Comparison of ENCODE assay signal across 9 cellular contexts in the genomic region with DNA sequence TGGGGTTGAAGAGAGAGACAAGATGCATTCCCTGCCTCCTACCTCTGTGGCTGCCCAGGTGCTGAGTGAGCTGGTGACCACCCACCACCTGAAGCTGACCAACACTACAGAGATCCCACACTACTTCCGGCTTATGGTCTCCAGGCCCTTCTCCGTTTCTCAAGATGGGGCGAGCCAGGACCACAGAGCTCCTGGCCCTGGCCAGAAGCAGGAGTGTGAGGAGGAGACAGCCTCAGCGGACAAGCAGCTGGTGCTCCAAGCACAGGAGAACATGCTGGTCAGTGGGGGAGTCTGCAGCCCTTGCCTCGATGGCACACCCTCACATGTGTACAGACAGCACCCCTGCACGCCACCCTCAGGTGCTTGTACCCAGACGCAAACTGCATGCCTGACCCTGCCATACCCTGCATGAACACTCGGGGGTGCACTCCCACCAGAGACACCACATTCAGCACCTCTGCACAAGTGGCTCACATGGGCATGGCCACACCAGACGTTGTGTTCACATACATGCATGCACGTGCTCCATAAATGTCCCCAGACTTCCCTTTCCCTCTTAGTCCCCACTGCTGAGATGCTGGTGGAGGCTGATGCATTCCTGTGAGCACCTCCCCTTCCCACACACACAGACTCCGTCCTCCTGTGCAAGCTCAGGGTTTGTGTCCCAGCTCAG. TPM values are rescaled to one million over a fixed set of nuclear protein-coding genes. Genes with fewer than 3 reads are reported as not detected.
DNase-seq lines count a peak whose midpoint lies in the region; ATAC-seq lines count a peak whose summit lies in the region.
"Had no signal": no experiment of that assay in that cellular context is flagged by ENCODE, and none has a peak within 500 bp of the region (broad histone marks: within the 10 kb centered on the region; RNA-seq: fewer than 3 reads in every experiment).

No MANE protein-coding gene starts in this region.

- peak overlapping the region; percentile 44 for H3K27ac Mint-ChIP-seq in activated naive CD8-positive, alpha-beta T cell treated with anti-CD3 and anti-CD28 coated beads, Interleukin-2, amount 50 U/mL, for 24 hours
- H3K27ac Mint-ChIP-seq: activated naive CD8-positive, alpha-beta T cell had no signal

- no peak overlapping the region for H3K4me3 Mint-ChIP-seq in activated naive CD8-positive, alpha-beta T cell treated with anti-CD3 and anti-CD28 coated beads, Interleukin-2, amount 50 U/mL, for 24 hours
- H3K4me3 Mint-ChIP-seq: activated naive CD8-positive, alpha-beta T cell had no signal

- H3K9me3 ChIP-seq in right cardiac atrium (ENCODE audit: control insufficient read depth, low read length), result no peaks in the 10 kb centered on the region

- peaks cover 14% of the 10 kb centered on the region for H3K4me1 Mint-ChIP-seq in activated naive CD8-positive, alpha-beta T cell treated with anti-CD3 and anti-CD28 coated beads, Interleukin-2, amount 50 U/mL, for 24 hours

- peak; percentile 35 for DNase-seq in COLO668 (lab: John Stamatoyannopoulos, UW; ENCODE audit: unreplicated experiment)
- DNase-seq in SKM-1 treated with dmso at 0.1 percent for 144 hours (lab: John Stamatoyannopoulos, UW; ENCODE audit: unreplicated experiment), result peak; percentile 70
- DNase-seq in activated naive CD8-positive, alpha-beta T cell treated with anti-CD3 and anti-CD28 coated beads, Interleukin-2, amount 50 U/mL, for 24 hours, result peak; percentile 80
- DNase-seq in right cardiac atrium, result peak; percentile 58 to 81 (median 79)
- DNase-seq in stimulated activated CD4-positive, alpha-beta T cell treated with anti-CD3 and anti-CD28 coated beads, Interleukin-12 subunit alpha, Interleukin-12 subunit beta, amount 100 ng/mL, for 4 hours, result peak; percentile 69
- no peak for DNase-seq in NCI-H1436 treated with DMSO at 0.1 percent for 48 hours (lab: John Stamatoyannopoulos, UW)

- intact Hi-C loops in right cardiac atrium (cut with DNase I), result loop anchor here in 3 of 4 donors (5.0 to 10.0 kb wide), 3 partner anchors 357 to 367 kb away; no protein-coding TSS in a partner anchor

- no peaks in the 10 kb centered on the region for H3K27me3 ChIP-seq in right cardiac atrium (ENCODE audit: control insufficient read depth, insufficient read depth)

- H3K4me1 ChIP-seq in right cardiac atrium (ENCODE audit: control insufficient read depth, insufficient read depth, low read length), result no peaks in the 10 kb centered on the region

- H3K27ac ChIP-seq in right cardiac atrium (ENCODE audit: low read length), result no peak overlapping the region

- H3K27me3 Mint-ChIP-seq in activated naive CD8-positive, alpha-beta T cell treated with anti-CD3 and anti-CD28 coated beads, Interleukin-2, amount 50 U/mL, for 24 hours, result no peaks in the 10 kb centered on the region
- H3K27me3 Mint-ChIP-seq: activated naive CD8-positive, alpha-beta T cell had no signal

- peaks cover 3% of the 10 kb centered on the region for H3K36me3 Mint-ChIP-seq in activated naive CD8-positive, alpha-beta T cell treated with anti-CD3 and anti-CD28 coated beads, Interleukin-2, amount 50 U/mL, for 24 hours (ENCODE audit: low read depth)
- H3K36me3 Mint-ChIP-seq: activated naive CD8-positive, alpha-beta T cell had no signal

- H3K4me3 ChIP-seq in right cardiac atrium (ENCODE audit: low read length), result no peak overlapping the region

- H3K9me3 Mint-ChIP-seq in activated naive CD8-positive, alpha-beta T cell treated with anti-CD3 and anti-CD28 coated beads, Interleukin-2, amount 50 U/mL, for 24 hours, result no peaks in the 10 kb centered on the region

- WGBS in right cardiac atrium, result 58% methylated on average over 11 of the region's 11 CpGs

- peak; percentile 57 for ATAC-seq in GM19324 (IDR thresholded peaks at IDR 0.05; ENCODE audit: low FRiP score, unreplicated experiment)
- peak; percentile 81 for ATAC-seq in HG03520 (IDR thresholded peaks at IDR 0.05; ENCODE audit: unreplicated experiment)
- ATAC-seq in activated naive CD8-positive, alpha-beta T cell treated with anti-CD3 and anti-CD28 coated beads, Interleukin-2, amount 50 U/mL, for 24 hours, result peak; percentile 76
- ATAC-seq in right cardiac atrium, result peak; percentile 64 to 71

RNA-seq across cellular contexts. Expression of a gene that starts 19.0 kb away (rescaled TPM):
- 10 to 100 TPM; 80.8 to 98.8 (median 88.4) TPM for total RNA-seq in right cardiac atrium
- polyA plus RNA-seq in right cardiac atrium, result 98.8 TPM

RNA-seq across cellular contexts. Expression of a gene that starts 20.6 kb away (rescaled TPM):
- total RNA-seq in right cardiac atrium, result 10 to 100 TPM; 11.1 to 19.8 (median 13.1) TPM
- 8.4 TPM for polyA plus RNA-seq in right cardiac atrium

RNA-seq across cellular contexts. Expression of a gene that starts 47.5 kb away (rescaled TPM):
- total RNA-seq in right cardiac atrium, result 10 to 100 TPM; 20.2 to 39.1 (median 25.1) TPM
- 12.9 TPM for polyA plus RNA-seq in right cardiac atrium
